1 cellular context compared by ENCODE assay signal in the genomic region with DNA sequence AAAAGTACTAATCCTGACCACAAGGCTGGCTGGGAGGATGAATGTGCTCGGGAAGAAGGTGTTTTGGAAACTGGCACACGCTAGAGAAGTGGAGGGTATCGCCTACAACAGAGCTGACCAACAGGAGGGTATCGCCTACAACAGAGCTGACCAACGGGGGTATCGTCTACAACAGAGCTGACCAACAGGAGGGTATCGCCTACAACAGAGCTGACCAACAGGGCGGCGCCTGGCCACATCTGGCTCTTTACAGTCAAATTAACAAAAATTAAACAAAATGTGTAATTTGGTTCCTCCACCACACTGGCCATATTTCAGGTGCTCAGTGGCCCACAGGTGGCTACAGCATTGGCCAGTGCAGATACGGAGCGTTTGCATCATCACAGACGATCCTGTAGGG.
TF ChIP-seq lines count a peak whose summit lies in the region.

No MANE protein-coding gene starts in this region.

TF ChIP-seq in K562, 482 proteins besides CTCF, POLR2A, EP300 and RAD21 (continued from another document):
- TF ChIP-seq IFI16 (CRISPR knock-in tag; IDR thresholded peaks at IDR 0.05): no peak
